26 cellular contexts compared by ENCODE assay signal in the genomic region with DNA sequence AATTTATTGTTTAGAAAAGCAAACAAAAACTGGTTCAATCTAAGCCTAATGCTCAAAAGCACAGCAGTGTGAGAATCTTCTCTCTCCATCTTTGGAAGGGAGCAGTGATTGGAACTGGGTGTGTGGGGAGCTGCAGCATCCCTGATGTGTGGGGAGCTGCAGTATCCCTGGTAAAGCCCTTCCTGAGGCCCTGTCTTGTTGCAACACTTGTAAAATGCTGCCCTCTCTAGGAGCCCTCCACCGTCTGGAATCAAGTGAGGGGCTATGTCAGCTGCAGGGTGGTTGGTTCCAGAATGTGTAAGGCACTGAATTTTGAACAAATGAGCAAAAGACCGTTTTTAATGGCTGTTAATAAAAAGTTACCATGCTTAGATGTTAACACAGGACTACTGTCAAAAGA.
"Had no signal": no experiment of that assay in that cellular context is flagged by ENCODE, and none has a peak within 500 bp of the region (broad histone marks: within the 10 kb centered on the region; RNA-seq: fewer than 3 reads in every experiment).

No MANE protein-coding gene starts in this region.

- H3K4me1 ChIP-seq: esophagus muscularis mucosa, left lung, psoas muscle, spleen, suprapubic skin, transverse colon, vagina had no signal

- H3K4me3 Mint-ChIP-seq: dendritic cell treated with granulocyte-macrophage colony-stimulating factor and Interleukin-4, amounts not matched to agents 40 ng/mL and 50 ng/mL, for 4 days; mesothelial cell of epicardium; naive thymus-derived CD4-positive, alpha-beta T cell; nephron; stimulated activated naive CD8-positive, alpha-beta T cell treated with anti-CD3 and anti-CD28 coated beads, Interleukin-15, amount 100 ng/mL, for 72 hours had no signal

- H3K36me3 ChIP-seq: esophagus muscularis mucosa, left lung, ovary, spleen, suprapubic skin, transverse colon, vagina had no signal

- H3K4me3 ChIP-seq: esophagus muscularis mucosa, left lung, ovary, psoas muscle, skin epidermis, spleen, suprapubic skin, transverse colon, vagina had no signal

- ATAC-seq: left cardiac atrium; left lung; naive thymus-derived CD4-positive, alpha-beta T cell; psoas muscle; right cardiac atrium; stimulated activated naive CD8-positive, alpha-beta T cell treated with anti-CD3 and anti-CD28 coated beads, Interleukin-15, amount 100 ng/mL, for 72 hours had no signal

- FAIRE-seq: colon, endothelial cell of umbilical vein, frontal cortex, islet of Langerhans had no signal

- H3K9me3 Mint-ChIP-seq: dendritic cell treated with granulocyte-macrophage colony-stimulating factor and Interleukin-4, amounts not matched to agents 40 ng/mL and 50 ng/mL, for 4 days; mesothelial cell of epicardium had no signal

- H3K9me3 ChIP-seq: esophagus muscularis mucosa, left lung, ovary, psoas muscle, spleen, suprapubic skin, transverse colon, vagina had no signal

- H3K27ac ChIP-seq: esophagus muscularis mucosa, left lung, ovary, psoas muscle, skin epidermis, spleen, suprapubic skin, transverse colon, vagina had no signal

- H3K27me3 Mint-ChIP-seq: dendritic cell treated with granulocyte-macrophage colony-stimulating factor and Interleukin-4, amounts not matched to agents 40 ng/mL and 50 ng/mL, for 4 days; stimulated activated naive CD8-positive, alpha-beta T cell treated with anti-CD3 and anti-CD28 coated beads, Interleukin-15, amount 100 ng/mL, for 72 hours had no signal

- H3K27me3 ChIP-seq: esophagus muscularis mucosa, left lung, ovary, spleen, suprapubic skin, transverse colon, vagina had no signal

- H3K27ac Mint-ChIP-seq: dendritic cell treated with granulocyte-macrophage colony-stimulating factor and Interleukin-4, amounts not matched to agents 40 ng/mL and 50 ng/mL, for 4 days; mesothelial cell of epicardium; naive thymus-derived CD4-positive, alpha-beta T cell; nephron; stimulated activated naive CD8-positive, alpha-beta T cell treated with anti-CD3 and anti-CD28 coated beads, Interleukin-15, amount 100 ng/mL, for 72 hours had no signal

- H3K36me3 Mint-ChIP-seq: mesothelial cell of epicardium; naive thymus-derived CD4-positive, alpha-beta T cell had no signal

- DNase-seq: effector CD8-positive, alpha-beta T cell; hypothalamus; left cardiac atrium; left lung; mesenchymal stem cell; naive thymus-derived CD4-positive, alpha-beta T cell; nucleus accumbens; ovary; posterior cingulate gyrus; psoas muscle; right cardiac atrium; spleen; stimulated activated naive CD4-positive, alpha-beta T cell; stimulated activated naive CD8-positive, alpha-beta T cell treated with anti-CD3 and anti-CD28 coated beads, Interleukin-15, amount 100 ng/mL, for 72 hours; transverse colon had no signal

- H3K4me1 Mint-ChIP-seq: mesothelial cell of epicardium; nephron; stimulated activated naive CD8-positive, alpha-beta T cell treated with anti-CD3 and anti-CD28 coated beads, Interleukin-15, amount 100 ng/mL, for 72 hours had no signal
